In the genomic region with DNA sequence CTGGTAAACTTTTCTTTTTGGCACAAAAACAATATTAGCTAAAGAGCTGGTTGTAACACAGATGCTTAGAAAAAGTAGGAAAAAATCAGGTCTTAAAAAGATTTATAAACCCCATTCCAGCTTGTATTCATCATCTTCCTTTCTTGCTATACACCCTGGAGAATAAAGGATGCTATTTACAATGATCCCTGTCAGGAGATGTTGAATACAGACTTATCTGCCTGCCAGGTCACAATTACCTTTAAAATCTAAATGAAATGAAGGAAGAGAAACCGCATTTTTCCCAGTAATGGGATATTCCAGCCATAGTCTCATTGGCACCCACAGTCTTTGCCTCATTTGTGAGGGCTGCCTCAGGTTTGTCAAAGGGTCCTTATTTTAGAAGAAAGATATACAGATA, we compare ENCODE assay signal across 31 cellular contexts.
"Had no signal": no experiment of that assay in that cellular context is flagged by ENCODE, and none has a peak within 500 bp of the region (broad histone marks: within the 10 kb centered on the region; RNA-seq: fewer than 3 reads in every experiment).

No MANE protein-coding gene starts in this region.

- H3K4me3 ChIP-seq: adrenal gland, ascending aorta, body of pancreas, breast epithelium, cardiac muscle cell had no signal

- DNase-seq: activated effector memory CD4-positive, alpha-beta T cell treated with anti-CD3 and anti-CD28 coated beads, Interleukin-2, amount 50 U/mL, for 16 hours; activated effector memory CD4-positive, alpha-beta T cell treated with Interleukin-2 at 50 U/mL for 16 hours; activated gamma-delta T cell; activated gamma-delta T cell treated with Interleukin-2 at 50 U/mL for 16 hours; activated naive CD4-positive, alpha-beta T cell; activated naive CD4-positive, alpha-beta T cell treated with anti-CD3 and anti-CD28 coated beads for 36 hours; activated naive CD4-positive, alpha-beta T cell treated with anti-CD3 and anti-CD28 coated beads, Interleukin-2, amount 10 ng/mL, durations not matched to agents 7 days and 5 days; activated naive CD4-positive, alpha-beta T cell treated with anti-CD3 and anti-CD28 coated beads, Interleukin-2, amount 50 U/mL, for 16 hours; activated naive CD4-positive, alpha-beta T cell treated with Interleukin-2 at 50 U/mL for 16 hours; activated naive CD8-positive, alpha-beta T cell treated with anti-CD3 and anti-CD28 coated beads for 36 hours; activated naive CD8-positive, alpha-beta T cell treated with anti-CD3 and anti-CD28 coated beads, Interleukin-2, amount 10 ng/mL, durations not matched to agents 7 days and 5 days; activated naive CD8-positive, alpha-beta T cell treated with anti-CD3 and anti-CD28 coated beads, Interleukin-2, amount 50 U/mL, for 24 hours; activated T-cell treated with anti-CD3 and anti-CD28 coated beads, Interleukin-2, amount 50 U/mL, for 24 hours; activated T-cell treated with anti-CD3 and anti-CD28 coated beads, Interleukin-2, amount 50 U/mL, for 4 hours; activated T-cell treated with anti-CD3 and anti-CD28 coated beads, Interleukin-2, amount 50 U/mL, for 48 hours; activated T-cell treated with anti-CD3 and anti-CD28 coated beads, Interleukin-2, amount 50 U/mL, for 72 hours; adrenal gland; amniotic stem cell; amygdala; anterior cingulate cortex; aorta; body of pancreas; brain microvascular endothelial cell; caudate nucleus; central memory CD4-positive, alpha-beta T cell; cerebellar nuclear complex had no signal

- H3K27ac ChIP-seq: adrenal gland, ascending aorta, body of pancreas, brain microvascular endothelial cell, breast epithelium, cardiac muscle cell had no signal

- H3K36me3 ChIP-seq: adrenal gland, ascending aorta, brain microvascular endothelial cell, breast epithelium, cardiac muscle cell had no signal

- ATAC-seq: activated naive CD4-positive, alpha-beta T cell treated with anti-CD3 and anti-CD28 coated beads, Interleukin-2, amount 50 U/mL, for 72 hours; activated naive CD8-positive, alpha-beta T cell treated with anti-CD3 and anti-CD28 coated beads, Interleukin-2, amount 50 U/mL, for 24 hours; activated T-cell treated with anti-CD3 and anti-CD28 coated beads, Interleukin-2, amount 50 U/mL, for 4 hours; activated T-cell treated with anti-CD3 and anti-CD28 coated beads, Interleukin-2, amount 50 U/mL, for 72 hours; activated T-helper 17 cell treated with anti-CD3 and anti-CD28 coated beads, Interleukin-2, amount 50 U/mL, for 72 hours; body of pancreas had no signal

- H3K9me3 ChIP-seq: adrenal gland, ascending aorta, body of pancreas, breast epithelium had no signal

- H3K4me1 ChIP-seq: adrenal gland, ascending aorta, body of pancreas, breast epithelium had no signal

- H3K27me3 ChIP-seq: adrenal gland, ascending aorta, body of pancreas, brain microvascular endothelial cell, breast epithelium, cardiac muscle cell had no signal
